2 cellular contexts compared by ENCODE assay signal in genomic region chr4:146545102-146545501, GRCh38.
TF ChIP-seq lines count a peak whose summit lies in the region.

No MANE protein-coding gene starts in this region.

TF ChIP-seq in A549, 52 proteins besides CTCF, POLR2A, EP300 and RAD21:
- TF ChIP-seq MAFK (IDR thresholded peaks at IDR 0.05; ENCODE audit: partially characterized antibody) (no peak), HOXA7 (CRISPR knock-in tag; IDR thresholded peaks at IDR 0.05) (no peak), FOSL2 (IDR thresholded peaks at IDR 0.05) (no peak), FOSL2 (CRISPR knock-in tag; IDR thresholded peaks at IDR 0.05) (no peak), CHD2 (IDR thresholded peaks at IDR 0.05; ENCODE audit: low read length, partially characterized antibody) (no peak), FOSB (CRISPR knock-in tag; IDR thresholded peaks at IDR 0.05) (no peak), HOXB13 (CRISPR knock-in tag; IDR thresholded peaks at IDR 0.05; ENCODE audit: low read depth) (no peak), HDAC2 (IDR thresholded peaks at IDR 0.05) (no peak), E2F6 (IDR thresholded peaks at IDR 0.05; ENCODE audit: borderline replicate concordance, low read depth) (no peak), MAX (IDR thresholded peaks at IDR 0.05) (no peak), ELK1 (IDR thresholded peaks at IDR 0.05; ENCODE audit: low read depth, low read length) (no peak), JUNB (IDR thresholded peaks at IDR 0.05) (no peak), SMC3 (IDR thresholded peaks at IDR 0.05) (no peak), EHF (CRISPR knock-in tag; IDR thresholded peaks at IDR 0.05) (no peak), NPAS2 (CRISPR knock-in tag; IDR thresholded peaks at IDR 0.05; ENCODE audit: borderline replicate concordance) (no peak), ZFP36 (IDR thresholded peaks at IDR 0.05; ENCODE audit: borderline replicate concordance, partially characterized antibody) (no peak), KDM5A (IDR thresholded peaks at IDR 0.05) (no peak), REST (IDR thresholded peaks at IDR 0.05) (no peak)
- TF ChIP-seq, protein P1, sequence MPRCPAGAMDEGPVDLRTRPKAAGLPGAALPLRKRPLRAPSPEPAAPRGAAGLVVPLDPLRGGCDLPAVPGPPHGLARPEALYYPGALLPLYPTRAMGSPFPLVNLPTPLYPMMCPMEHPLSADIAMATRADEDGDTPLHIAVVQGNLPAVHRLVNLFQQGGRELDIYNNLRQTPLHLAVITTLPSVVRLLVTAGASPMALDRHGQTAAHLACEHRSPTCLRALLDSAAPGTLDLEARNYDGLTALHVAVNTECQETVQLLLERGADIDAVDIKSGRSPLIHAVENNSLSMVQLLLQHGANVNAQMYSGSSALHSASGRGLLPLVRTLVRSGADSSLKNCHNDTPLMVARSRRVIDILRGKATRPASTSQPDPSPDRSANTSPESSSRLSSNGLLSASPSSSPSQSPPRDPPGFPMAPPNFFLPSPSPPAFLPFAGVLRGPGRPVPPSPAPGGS (IDR thresholded peaks at IDR 0.05), result no peak

TF ChIP-seq in H1, 55 proteins besides CTCF, POLR2A, EP300 and RAD21:
- no peak for TF ChIP-seq TCF12 (IDR thresholded peaks at IDR 0.05; ENCODE audit: low read depth, low read length)
- TF ChIP-seq YY1 (IDR thresholded peaks at IDR 0.05; ENCODE audit: low read depth, low read length), result no peak
- TF ChIP-seq, protein P2, sequence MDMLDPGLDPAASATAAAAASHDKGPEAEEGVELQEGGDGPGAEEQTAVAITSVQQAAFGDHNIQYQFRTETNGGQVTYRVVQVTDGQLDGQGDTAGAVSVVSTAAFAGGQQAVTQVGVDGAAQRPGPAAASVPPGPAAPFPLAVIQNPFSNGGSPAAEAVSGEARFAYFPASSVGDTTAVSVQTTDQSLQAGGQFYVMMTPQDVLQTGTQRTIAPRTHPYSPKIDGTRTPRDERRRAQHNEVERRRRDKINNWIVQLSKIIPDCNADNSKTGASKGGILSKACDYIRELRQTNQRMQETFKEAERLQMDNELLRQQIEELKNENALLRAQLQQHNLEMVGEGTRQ (IDR thresholded peaks at IDR 0.05; ENCODE audit: low read length), result peak; percentile 59
- TF ChIP-seq TAF1 (IDR thresholded peaks at IDR 0.05; ENCODE audit: low read depth, low read length), result no peak
- no peak for TF ChIP-seq ASH2L (IDR thresholded peaks at IDR 0.05; ENCODE audit: low read length)
- no peak for TF ChIP-seq NRF1 (IDR thresholded peaks at IDR 0.05; ENCODE audit: low read depth, low read length)
- no peak for TF ChIP-seq JUND (IDR thresholded peaks at IDR 0.05; ENCODE audit: low read length)
- TF ChIP-seq RFX5 (IDR thresholded peaks at IDR 0.05; ENCODE audit: borderline replicate concordance, low read depth, low read length), result no peak
- TF ChIP-seq GABPA (IDR thresholded peaks at IDR 0.05; ENCODE audit: borderline replicate concordance, insufficient read depth, low read length), result no peak
- no peak for TF ChIP-seq KDM1A (IDR thresholded peaks at IDR 0.05; ENCODE audit: borderline replicate concordance, low read length)
- no peak for TF ChIP-seq PHF8 (conservative IDR thresholded peaks at IDR 0.05; ENCODE audit: low read depth, low read length)
- TF ChIP-seq CTBP2 (IDR thresholded peaks at IDR 0.05; ENCODE audit: borderline replicate concordance, insufficient read depth, insufficient read length, low read length), result no peak
- no peak for TF ChIP-seq CHD1 (IDR thresholded peaks at IDR 0.05; ENCODE audit: low read depth, low read length)
- no peak for TF ChIP-seq CBX5 (IDR thresholded peaks at IDR 0.05; ENCODE audit: low read depth, low read length)
- TF ChIP-seq CEBPB (IDR thresholded peaks at IDR 0.05; ENCODE audit: low read depth, low read length), result no peak
- TF ChIP-seq SIN3A (conservative IDR thresholded peaks at IDR 0.05 in 1 of 2, IDR thresholded peaks at IDR 0.05 in 1 of 2; ENCODE audit: low read depth in 1 of 2, low read length in 2 of 2), result no peak
- no peak for TF ChIP-seq NANOG (IDR thresholded peaks at IDR 0.05; ENCODE audit: insufficient read depth, low read depth, low read length, poor library complexity, severe bottlenecking)
- no peak for TF ChIP-seq HDAC6 (IDR thresholded peaks at IDR 0.05; ENCODE audit: low read depth, low read length)
- no peak for TF ChIP-seq TAF7 (optimal IDR thresholded peaks at IDR 0.05; ENCODE audit: borderline replicate concordance, low read depth, low read length)
- TF ChIP-seq CREB1 (IDR thresholded peaks at IDR 0.05), result no peak
- no peak for TF ChIP-seq TEAD4 (IDR thresholded peaks at IDR 0.05; ENCODE audit: low read depth, low read length)
- TF ChIP-seq MAX (IDR thresholded peaks at IDR 0.05), result peak; percentile 42
- TF ChIP-seq SP1 (IDR thresholded peaks at IDR 0.05; ENCODE audit: low read depth, low read length), result no peak
- no peak for TF ChIP-seq GTF2F1 (IDR thresholded peaks at IDR 0.05; ENCODE audit: borderline replicate concordance, low read depth, low read length)
- no peak for TF ChIP-seq TBP (IDR thresholded peaks at IDR 0.05; ENCODE audit: low read depth, low read length)
- no peak for TF ChIP-seq EGR1 (IDR thresholded peaks at IDR 0.05; ENCODE audit: borderline replicate concordance, low read depth, low read length)
- 0 out of 2 replicates have a peak, but pooled peaks have one; percentile 26 for TF ChIP-seq ATF3 (IDR thresholded peaks at IDR 0.05; ENCODE audit: insufficient read depth, low read depth, low read length)
- TF ChIP-seq SIX5 (IDR thresholded peaks at IDR 0.05; ENCODE audit: low read depth, low read length), result no peak
- peak; percentile 42; the same call in 1 of the 2 replicates for TF ChIP-seq E2F6 (IDR thresholded peaks at IDR 0.05)
